In the genomic region with DNA sequence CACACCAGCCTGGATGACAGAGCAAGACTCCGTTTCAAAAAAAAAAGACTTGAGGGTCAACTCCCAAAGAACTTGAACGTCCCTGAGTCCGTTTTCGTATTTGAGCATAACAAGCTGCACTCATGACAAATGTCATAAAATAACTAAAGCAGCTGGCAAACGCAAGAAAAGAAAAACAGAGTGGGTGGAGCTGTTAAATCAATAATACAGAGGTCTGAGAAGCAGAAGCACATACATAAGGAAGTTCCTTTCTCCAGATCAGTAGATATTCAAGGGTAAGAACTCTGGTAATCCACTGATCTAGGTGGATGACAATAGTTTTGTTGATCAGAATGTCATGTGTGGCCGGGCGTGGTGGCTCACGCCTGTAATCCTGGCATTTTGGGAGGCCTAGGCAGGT, we compare ENCODE assay signal across 18 cellular contexts.
"Had no signal": no experiment of that assay in that cellular context is flagged by ENCODE, and none has a peak within 500 bp of the region (broad histone marks: within the 10 kb centered on the region; RNA-seq: fewer than 3 reads in every experiment).

No MANE protein-coding gene starts in this region.

- H3K27me3 ChIP-seq: hepatocyte, spleen, suprapubic skin, tibial artery had no signal

- H3K36me3 Mint-ChIP-seq: activated CD8-positive, alpha-beta memory T cell treated with anti-CD3 and anti-CD28 coated beads, Interleukin-2, amount 10 ng/mL, durations not matched to agents 7 days and 5 days; activated naive CD4-positive, alpha-beta T cell treated with anti-CD3 and anti-CD28 coated beads, Interleukin-2, amount 50 U/mL, for 72 hours had no signal

- H3K9me3 Mint-ChIP-seq: activated CD4-positive, alpha-beta T cell treated with anti-CD3 and anti-CD28 coated beads, Interleukin-2, amount 10 ng/mL, durations not matched to agents 7 days and 5 days; activated naive CD4-positive, alpha-beta T cell treated with anti-CD3 and anti-CD28 coated beads, Interleukin-2, amount 50 U/mL, for 72 hours; activated T-helper 2 cell treated with anti-CD3 and anti-CD28 coated beads, Interferon-gamma antibody, Interleukin-2, Interleukin-4, amounts not matched to agents 10 μg/mL and 5 μg/mL and 100 μg/mL, durations not matched to agents 14 hours and 24 hours and 36 hours; naive thymus-derived CD4-positive, alpha-beta T cell had no signal

- H3K4me1 ChIP-seq: suprapubic skin, tibial artery had no signal

- H3K4me3 ChIP-seq: hepatocyte, spleen, suprapubic skin, tibial artery had no signal

- H3K4me1 Mint-ChIP-seq: activated CD4-positive, alpha-beta T cell treated with anti-CD3 and anti-CD28 coated beads, Interleukin-2, amount 10 ng/mL, durations not matched to agents 7 days and 5 days; activated CD8-positive, alpha-beta memory T cell treated with anti-CD3 and anti-CD28 coated beads, Interleukin-2, amount 10 ng/mL, durations not matched to agents 7 days and 5 days had no signal

- H3K79me2 ChIP-seq: hepatocyte had no signal

- H3K4me2 ChIP-seq: hepatocyte had no signal

- H3K27ac ChIP-seq: hepatocyte, spleen, suprapubic skin, tibial artery had no signal

- H3K4me3 Mint-ChIP-seq: activated CD4-positive, alpha-beta T cell treated with anti-CD3 and anti-CD28 coated beads, Interleukin-2, amount 10 ng/mL, durations not matched to agents 7 days and 5 days; activated CD8-positive, alpha-beta memory T cell treated with anti-CD3 and anti-CD28 coated beads, Interleukin-2, amount 10 ng/mL, durations not matched to agents 7 days and 5 days; activated CD8-positive, alpha-beta T cell treated with anti-CD3 and anti-CD28 coated beads, Interleukin-2, amount 10 ng/mL, durations not matched to agents 7 days and 5 days; naive thymus-derived CD4-positive, alpha-beta T cell had no signal

- H3K36me3 ChIP-seq: spleen, suprapubic skin, tibial artery had no signal

- H3K27ac Mint-ChIP-seq: activated CD4-positive, alpha-beta T cell treated with anti-CD3 and anti-CD28 coated beads, Interleukin-2, amount 10 ng/mL, durations not matched to agents 7 days and 5 days; activated CD8-positive, alpha-beta memory T cell treated with anti-CD3 and anti-CD28 coated beads, Interleukin-2, amount 10 ng/mL, durations not matched to agents 7 days and 5 days; activated CD8-positive, alpha-beta T cell treated with anti-CD3 and anti-CD28 coated beads, Interleukin-2, amount 10 ng/mL, durations not matched to agents 7 days and 5 days; activated naive CD4-positive, alpha-beta T cell treated with anti-CD3 and anti-CD28 coated beads, Interleukin-2, amount 50 U/mL, for 72 hours; activated T-helper 2 cell treated with anti-CD3 and anti-CD28 coated beads, Interferon-gamma antibody, Interleukin-2, Interleukin-4, amounts not matched to agents 10 μg/mL and 5 μg/mL and 100 μg/mL, durations not matched to agents 14 hours and 24 hours and 36 hours had no signal

- H3K9me3 ChIP-seq: spleen, suprapubic skin, tibial artery had no signal

- H2AFZ ChIP-seq: hepatocyte had no signal

- DNase-seq: activated CD4-positive, alpha-beta T cell treated with anti-CD3 and anti-CD28 coated beads for 1 hour; activated CD4-positive, alpha-beta T cell treated with anti-CD3 and anti-CD28 coated beads, Interleukin-2, amount 10 ng/mL, durations not matched to agents 7 days and 5 days; activated CD8-positive, alpha-beta memory T cell treated with anti-CD3 and anti-CD28 coated beads, Interleukin-2, amount 10 ng/mL, durations not matched to agents 7 days and 5 days; activated CD8-positive, alpha-beta T cell treated with anti-CD3 and anti-CD28 coated beads, Interleukin-2, amount 10 ng/mL, durations not matched to agents 7 days and 5 days; activated T-cell treated with anti-CD3 and anti-CD28 coated beads, Interleukin-2, amount 50 U/mL, for 48 hours; effector CD8-positive, alpha-beta T cell; islet precursor cell; left ventricle myocardium superior; naive thymus-derived CD4-positive, alpha-beta T cell; right cardiac atrium; spleen; stimulated activated naive CD4-positive, alpha-beta T cell; T-helper 2 cell; tibial artery had no signal

- ATAC-seq: activated CD8-positive, alpha-beta memory T cell treated with anti-CD3 and anti-CD28 coated beads, Interleukin-2, amount 10 ng/mL, durations not matched to agents 7 days and 5 days; activated CD8-positive, alpha-beta T cell treated with anti-CD3 and anti-CD28 coated beads, Interleukin-2, amount 10 ng/mL, durations not matched to agents 7 days and 5 days; activated naive CD4-positive, alpha-beta T cell treated with anti-CD3 and anti-CD28 coated beads, Interleukin-2, amount 50 U/mL, for 72 hours; left ventricle myocardium superior; naive thymus-derived CD4-positive, alpha-beta T cell; right cardiac atrium had no signal

- H3K27me3 Mint-ChIP-seq: activated CD4-positive, alpha-beta T cell treated with anti-CD3 and anti-CD28 coated beads, Interleukin-2, amount 10 ng/mL, durations not matched to agents 7 days and 5 days; naive thymus-derived CD4-positive, alpha-beta T cell had no signal
